1 cellular context compared by ENCODE assay signal in genomic region chr1:21651214-21652042, GRCh38.
TF ChIP-seq lines count a peak whose summit lies in the region.

No MANE protein-coding gene starts in this region.

TF ChIP-seq in K562, 482 proteins besides CTCF, POLR2A, EP300 and RAD21 (continued from another document and continues in another):
- TF ChIP-seq ZHX1 (conservative IDR thresholded peaks at IDR 0.05; ENCODE audit: low read length): no peak
- TF ChIP-seq THAP7 (CRISPR knock-in tag; IDR thresholded peaks at IDR 0.05): no peak
- TF ChIP-seq C11orf30 (IDR thresholded peaks at IDR 0.05; ENCODE audit: low read depth): no peak
- TF ChIP-seq SAFB2 (IDR thresholded peaks at IDR 0.05; ENCODE audit: borderline replicate concordance, low read depth, low read length, severe bottlenecking): no peak
- peak; percentile 95 for TF ChIP-seq SAFB (IDR thresholded peaks at IDR 0.05; ENCODE audit: borderline replicate concordance, low read depth, low read length)
- TF ChIP-seq KLF16 (IDR thresholded peaks at IDR 0.05): no peak
- TF ChIP-seq NFXL1 (CRISPR knock-in tag; IDR thresholded peaks at IDR 0.05): no peak
- TF ChIP-seq ZNF644 (tag; IDR thresholded peaks at IDR 0.05; ENCODE audit: low read depth): no peak
- no peak for TF ChIP-seq CGGBP1 (CRISPR knock-in tag; IDR thresholded peaks at IDR 0.05)
- TF ChIP-seq RAD51 (IDR thresholded peaks at IDR 0.05; ENCODE audit: borderline replicate concordance, low read depth): no peak
- 0 out of 2 replicates have a peak, but pooled peaks have one; percentile 19 for TF ChIP-seq E2F3 (CRISPR knock-in tag; IDR thresholded peaks at IDR 0.05)
- no peak for TF ChIP-seq PCBP1 (IDR thresholded peaks at IDR 0.05; ENCODE audit: low read depth, low read length, poor library complexity, severe bottlenecking)
- peak; percentile 62 for TF ChIP-seq GABPA (tag; conservative IDR thresholded peaks at IDR 0.05; ENCODE audit: low read depth)
- TF ChIP-seq HOMEZ (CRISPR knock-in tag; IDR thresholded peaks at IDR 0.05): 0 out of 2 replicates have a peak, but pooled peaks have one; percentile 52
- 0 out of 4 replicates have a peak, but pooled peaks of 1 of the 2 experiments have one; percentile 53 for TF ChIP-seq MLLT1 (IDR thresholded peaks at IDR 0.05)
- no peak for TF ChIP-seq CBX1 (IDR thresholded peaks at IDR 0.05; ENCODE audit: low read depth)
- no peak for TF ChIP-seq KLF13 (tag; IDR thresholded peaks at IDR 0.05; ENCODE audit: borderline replicate concordance, low read depth)
- peak; percentile 54; the same call in 1 of the 2 replicates for TF ChIP-seq DPF2 (IDR thresholded peaks at IDR 0.05)
- TF ChIP-seq CBFB (CRISPR knock-in tag; IDR thresholded peaks at IDR 0.05): peak; percentile 64; the same call in 1 of the 2 replicates
- peak; percentile 91 for TF ChIP-seq MAX (CRISPR knock-in tag; IDR thresholded peaks at IDR 0.05)
- no peak for TF ChIP-seq CREB5 (CRISPR knock-in tag; IDR thresholded peaks at IDR 0.05)
- TF ChIP-seq YBX1 (IDR thresholded peaks at IDR 0.05): no peak
- TF ChIP-seq NFYB (IDR thresholded peaks at IDR 0.05; ENCODE audit: extremely low read depth, insufficient read length): no peak
- no peak for TF ChIP-seq ZNF316 (IDR thresholded peaks at IDR 0.05)
- TF ChIP-seq PREB (CRISPR knock-in tag; IDR thresholded peaks at IDR 0.05): no peak
- no peak for TF ChIP-seq FOXJ2 (tag; IDR thresholded peaks at IDR 0.05)
- TF ChIP-seq VEZF1 (CRISPR knock-in tag; IDR thresholded peaks at IDR 0.05): peak; percentile 86
- no peak for TF ChIP-seq HNRNPUL1 (IDR thresholded peaks at IDR 0.05; ENCODE audit: low read length)
- TF ChIP-seq MNT (conservative IDR thresholded peaks at IDR 0.05): peak; percentile 1 to 80
- TF ChIP-seq SUPT5H (IDR thresholded peaks at IDR 0.05): no peak
- TF ChIP-seq E2F6 (IDR thresholded peaks at IDR 0.05; ENCODE audit: borderline replicate concordance in 1 of 2, extremely low read depth in 1 of 2, insufficient read depth in 1 of 2, insufficient read length in 1 of 2, low read depth in 1 of 2, low read length in 1 of 2, poor library complexity in 1 of 2, severe bottlenecking in 1 of 2): peak; percentile 30 to 88
- TF ChIP-seq PHB (CRISPR knock-in tag; IDR thresholded peaks at IDR 0.05): no peak
- TF ChIP-seq BRD4 (IDR thresholded peaks at IDR 0.05): no peak
- no peak for TF ChIP-seq CHD4 (IDR thresholded peaks at IDR 0.05; ENCODE audit: insufficient read depth, insufficient replicate concordance, low read depth, low read length, poor library complexity, severe bottlenecking)
- TF ChIP-seq ARID4B (CRISPR knock-in tag; IDR thresholded peaks at IDR 0.05): no peak
- TF ChIP-seq SREBF2 (CRISPR knock-in tag; IDR thresholded peaks at IDR 0.05): no peak
- no peak; the same call in 1 of the 2 replicates for TF ChIP-seq NR2C1 (IDR thresholded peaks at IDR 0.05)
- TF ChIP-seq NR2C1 (tag; IDR thresholded peaks at IDR 0.05): no peak
- no peak for TF ChIP-seq FIP1L1 (IDR thresholded peaks at IDR 0.05; ENCODE audit: low read depth, low read length, poor library complexity, severe bottlenecking)
- TF ChIP-seq PURB (CRISPR knock-in tag; IDR thresholded peaks at IDR 0.05; ENCODE audit: low read depth): no peak
- no peak for TF ChIP-seq FOS (IDR thresholded peaks at IDR 0.05; ENCODE audit: extremely low read depth, insufficient read length)
- TF ChIP-seq TRIM28 (IDR thresholded peaks at IDR 0.05): no peak
- TF ChIP-seq MAZ (CRISPR knock-in tag; conservative IDR thresholded peaks at IDR 0.05 in 1 of 2, IDR thresholded peaks at IDR 0.05 in 1 of 2): no peak
